Comparison of ENCODE assay signal across 9 cellular contexts in genomic region chr14:22852599-22852939, GRCh38. TPM values are rescaled to one million over a fixed set of nuclear protein-coding genes. Genes with fewer than 3 reads are reported as not detected.
DNase-seq lines count a peak whose midpoint lies in the region; ATAC-seq and TF ChIP-seq lines count a peak whose summit lies in the region.
"Had no signal": no experiment of that assay in that cellular context is flagged by ENCODE, and none has a peak within 500 bp of the region (broad histone marks: within the 10 kb centered on the region; RNA-seq: fewer than 3 reads in every experiment).

No MANE protein-coding gene starts in this region.

- H3K27me3 Mint-ChIP-seq in activated CD4-positive, alpha-beta T cell treated with anti-CD3 and anti-CD28 coated beads, Interleukin-2, amount 10 ng/mL, durations not matched to agents 24 days and 14 days: peaks cover 10% of the 10 kb centered on the region
- H3K27me3 Mint-ChIP-seq in activated CD8-positive, alpha-beta memory T cell treated with anti-CD3 and anti-CD28 coated beads, Interleukin-2, amount 10 ng/mL, durations not matched to agents 7 days and 5 days: peaks cover 27% of the 10 kb centered on the region

- DNase-seq in activated CD4-positive, alpha-beta T cell treated with anti-CD3 and anti-CD28 coated beads, Interleukin-2, amount 10 ng/mL, durations not matched to agents 24 days and 14 days: no peak
- DNase-seq in activated CD4-positive, alpha-beta T cell treated with anti-CD3 and anti-CD28 coated beads for 1 hour: no peak
- DNase-seq in body of pancreas (no peak), upper lobe of left lung (no peak), psoas muscle (no peak)
- no peak for DNase-seq in activated CD8-positive, alpha-beta memory T cell treated with anti-CD3 and anti-CD28 coated beads, Interleukin-2, amount 10 ng/mL, durations not matched to agents 7 days and 5 days

- CTCF ChIA-PET in activated CD8-positive, alpha-beta memory T cell treated with anti-CD3 and anti-CD28 coated beads, Interleukin-2, amount 10 ng/mL, durations not matched to agents 7 days and 5 days (lab: Charles Lee): interaction anchor here (0.6 to 10.2 kb wide), 35 partner anchors 10 to 1001 kb away, joined by 3 to 239 read pairs (median 5); partner anchors contain the start of genes ABHD4, DAD1, LRP10 and MMP14

- peaks cover 30% of the 10 kb centered on the region for H3K4me1 Mint-ChIP-seq in activated CD4-positive, alpha-beta T cell treated with anti-CD3 and anti-CD28 coated beads, Interleukin-2, amount 10 ng/mL, durations not matched to agents 24 days and 14 days
- H3K4me1 Mint-ChIP-seq in activated CD8-positive, alpha-beta memory T cell treated with anti-CD3 and anti-CD28 coated beads, Interleukin-2, amount 10 ng/mL, durations not matched to agents 7 days and 5 days: peaks cover 34% of the 10 kb centered on the region

- peak overlapping the region; percentile 71 for H3K9ac ChIP-seq in mucosa of stomach (ENCODE audit: low read length)

- no peaks in the 10 kb centered on the region for H3K9me3 Mint-ChIP-seq in activated CD4-positive, alpha-beta T cell treated with anti-CD3 and anti-CD28 coated beads, Interleukin-2, amount 10 ng/mL, durations not matched to agents 24 days and 14 days
- peaks cover 2% of the 10 kb centered on the region for H3K9me3 Mint-ChIP-seq in activated CD8-positive, alpha-beta memory T cell treated with anti-CD3 and anti-CD28 coated beads, Interleukin-2, amount 10 ng/mL, durations not matched to agents 7 days and 5 days (ENCODE audit: low read depth)

- H3K36me3 Mint-ChIP-seq in activated CD4-positive, alpha-beta T cell treated with anti-CD3 and anti-CD28 coated beads, Interleukin-2, amount 10 ng/mL, durations not matched to agents 24 days and 14 days (ENCODE audit: low read depth): no peaks in the 10 kb centered on the region
- peaks cover 4% of the 10 kb centered on the region for H3K36me3 Mint-ChIP-seq in activated CD8-positive, alpha-beta memory T cell treated with anti-CD3 and anti-CD28 coated beads, Interleukin-2, amount 10 ng/mL, durations not matched to agents 7 days and 5 days

- no peak for TF ChIP-seq EP300 in upper lobe of left lung (IDR thresholded peaks at IDR 0.05)

- TF ChIP-seq POLR2A in body of pancreas (IDR thresholded peaks at IDR 0.05): no peak
- TF ChIP-seq POLR2A in upper lobe of left lung (IDR thresholded peaks at IDR 0.05): no peak

- no peaks in the 10 kb centered on the region for H3K36me3 ChIP-seq in body of pancreas (replicated peaks in 1 of 2; ENCODE audit: insufficient read depth in 1 of 2, low read depth in 2 of 2)
- no peaks in the 10 kb centered on the region for H3K36me3 ChIP-seq in mucosa of stomach (ENCODE audit: control insufficient read depth, insufficient read depth, low read length)
- no peaks in the 10 kb centered on the region for H3K36me3 ChIP-seq in upper lobe of left lung
- H3K36me3 ChIP-seq in psoas muscle (ENCODE audit: insufficient read depth in 1 of 2, low read depth in 1 of 2): no peaks in the 10 kb centered on the region

- H3K4me3 Mint-ChIP-seq in activated CD4-positive, alpha-beta T cell treated with anti-CD3 and anti-CD28 coated beads, Interleukin-2, amount 10 ng/mL, durations not matched to agents 24 days and 14 days: peak overlapping the region; percentile 87
- H3K4me3 Mint-ChIP-seq in activated CD8-positive, alpha-beta memory T cell treated with anti-CD3 and anti-CD28 coated beads, Interleukin-2, amount 10 ng/mL, durations not matched to agents 7 days and 5 days: no peak overlapping the region

- ATAC-seq in body of pancreas: no peak
- ATAC-seq in upper lobe of left lung (ENCODE audit: low FRiP score in 2 of 2): no peak
- ATAC-seq in activated CD8-positive, alpha-beta memory T cell treated with anti-CD3 and anti-CD28 coated beads, Interleukin-2, amount 10 ng/mL, durations not matched to agents 7 days and 5 days: no peak
- ATAC-seq in psoas muscle: no peak
- no peak for ATAC-seq in GM19397 (IDR thresholded peaks at IDR 0.05; ENCODE audit: unreplicated experiment)

- H3K4me1 ChIP-seq in body of pancreas (peaks cover 28% of the 10 kb centered on the region), mucosa of stomach (ENCODE audit: control insufficient read depth, insufficient read depth, low read length) (peaks cover 50% of the 10 kb centered on the region), upper lobe of left lung (peaks cover 18 to 33% (median 30%) of the 10 kb centered on the region in 4 donors), psoas muscle (peaks cover 50% of the 10 kb centered on the region)

- intact Hi-C loops in activated CD4-positive, alpha-beta T cell treated with anti-CD3 and anti-CD28 coated beads, Interleukin-2, amount 10 ng/mL, durations not matched to agents 24 days and 14 days (cut with micrococcal nuclease): loop anchor here (2.0 to 10.0 kb wide), 4 partner anchors 18 to 938 kb away; partner anchors contain the start of genes DAD1 and LRP10
- intact Hi-C loops in body of pancreas (cut with DNase I) (loop anchor here (10.0 kb wide), 1 partner anchor 298 kb away; no protein-coding TSS in a partner anchor), psoas muscle (cut with DNase I) (loop anchor here (2.0 to 10.0 kb wide), 4 partner anchors 32 to 466 kb away; no protein-coding TSS in a partner anchor)

- H3K27me3 ChIP-seq in body of pancreas (no peaks in the 10 kb centered on the region), mucosa of stomach (ENCODE audit: control insufficient read depth, insufficient read depth, low read length) (no peaks in the 10 kb centered on the region), upper lobe of left lung (no peaks in the 10 kb centered on the region), psoas muscle (ENCODE audit: insufficient read depth in 3 of 3, low read length in 2 of 3) (no peaks in the 10 kb centered on the region)

- H3K27ac ChIP-seq in body of pancreas: peak overlapping the region in 3 of 4 donors; percentile 78 to 84 (median 82)
- H3K27ac ChIP-seq in upper lobe of left lung: peak overlapping the region in 3 of 4 donors; percentile 26 to 69 (median 60)
- no peak overlapping the region for H3K27ac ChIP-seq in psoas muscle
- H3K27ac ChIP-seq: VCaP had no signal

- H3K4me3 ChIP-seq in body of pancreas (no peak overlapping the region), mucosa of stomach (ENCODE audit: low read length) (peak overlapping the region; percentile 46), upper lobe of left lung (no peak overlapping the region), psoas muscle (no peak overlapping the region)

- H3K9me3 ChIP-seq in body of pancreas (no peaks in the 10 kb centered on the region), mucosa of stomach (ENCODE audit: control insufficient read depth, low read length) (no peaks in the 10 kb centered on the region), upper lobe of left lung (no peaks in the 10 kb centered on the region), psoas muscle (no peaks in the 10 kb centered on the region)

- H3K27ac Mint-ChIP-seq in activated CD4-positive, alpha-beta T cell treated with anti-CD3 and anti-CD28 coated beads, Interleukin-2, amount 10 ng/mL, durations not matched to agents 24 days and 14 days: peak overlapping the region; percentile 78
- no peak overlapping the region for H3K27ac Mint-ChIP-seq in activated CD8-positive, alpha-beta memory T cell treated with anti-CD3 and anti-CD28 coated beads, Interleukin-2, amount 10 ng/mL, durations not matched to agents 7 days and 5 days

- TF ChIP-seq CTCF in body of pancreas (IDR thresholded peaks at IDR 0.05): no peak
- no peak for TF ChIP-seq CTCF in upper lobe of left lung (IDR thresholded peaks at IDR 0.05)
- TF ChIP-seq CTCF in psoas muscle (IDR thresholded peaks at IDR 0.05): no peak

- 28 to 30% methylated on average over 2 of the region's 2 CpGs for WGBS in body of pancreas, 2 donors
- WGBS in upper lobe of left lung, 2 donors: 64 to 75% methylated on average over 2 of the region's 2 CpGs
- WGBS in psoas muscle, 3 donors: 78 to 84% (median 84%) methylated on average over 2 of the region's 2 CpGs

RNA-seq across cellular contexts. Expression of gene MMP14, which starts 16.2 kb away (rescaled TPM):
- 2.1 and 3.2 TPM in 2 replicates for total RNA-seq in activated CD4-positive, alpha-beta T cell treated with anti-CD3 and anti-CD28 coated beads, Interleukin-2, amount 10 ng/mL, durations not matched to agents 24 days and 14 days
- total RNA-seq in body of pancreas: 10 to 100 TPM; 55.3 to 65.3 TPM
- total RNA-seq in upper lobe of left lung: 100 to 1,000 TPM in 3 of 6 donors, 10 to 100 TPM in 3; 53.4 to 157 (median 104) TPM
- total RNA-seq in activated CD8-positive, alpha-beta memory T cell treated with anti-CD3 and anti-CD28 coated beads, Interleukin-2, amount 10 ng/mL, durations not matched to agents 7 days and 5 days: 1 to 10 TPM; 1.3 to 2.5 TPM
- total RNA-seq in psoas muscle: 10 to 100 TPM in 3 of 4 donors, 1 to 10 TPM in 1; 9.6 to 18.5 (median 14.7) TPM
- 10 to 100 TPM in 2 of 3 donors, 1 to 10 TPM in 1; 7.6 to 15.1 (median 10.0) TPM for polyA plus RNA-seq in psoas muscle

RNA-seq across cellular contexts. Expression of gene LRP10, which starts 19.0 kb away (rescaled TPM):
- total RNA-seq in activated CD4-positive, alpha-beta T cell treated with anti-CD3 and anti-CD28 coated beads, Interleukin-2, amount 10 ng/mL, durations not matched to agents 24 days and 14 days: 34.2 and 35.2 TPM in 2 replicates
- total RNA-seq in body of pancreas (10 to 100 TPM; 47.8 to 83.0 TPM), upper lobe of left lung (100 to 1,000 TPM in 5 of 6 donors, 10 to 100 TPM in 1; 90.2 to 169 (median 149) TPM), psoas muscle (10 to 100 TPM; 30.9 to 50.6 (median 40.6) TPM)
- 10 to 100 TPM; 59.0 to 60.1 TPM for total RNA-seq in activated CD8-positive, alpha-beta memory T cell treated with anti-CD3 and anti-CD28 coated beads, Interleukin-2, amount 10 ng/mL, durations not matched to agents 7 days and 5 days
- polyA plus RNA-seq in psoas muscle: 10 to 100 TPM; 18.1 to 42.7 (median 25.1) TPM

RNA-seq across cellular contexts. Expression of gene MRPL52, which starts 22.9 kb away (rescaled TPM):
- total RNA-seq in activated CD4-positive, alpha-beta T cell treated with anti-CD3 and anti-CD28 coated beads, Interleukin-2, amount 10 ng/mL, durations not matched to agents 24 days and 14 days: 189 and 194 TPM in 2 replicates
- total RNA-seq in body of pancreas (10 to 100 TPM; 29.3 to 45.1 TPM), upper lobe of left lung (10 to 100 TPM in 5 of 6 donors, 1 to 10 TPM in 1; 9.4 to 88.2 (median 34.1) TPM), psoas muscle (10 to 100 TPM; 79.1 to 91.2 (median 84.9) TPM)
- 100 to 1,000 TPM; 107 to 147 TPM for total RNA-seq in activated CD8-positive, alpha-beta memory T cell treated with anti-CD3 and anti-CD28 coated beads, Interleukin-2, amount 10 ng/mL, durations not matched to agents 7 days and 5 days
- polyA plus RNA-seq in psoas muscle: 100 to 1,000 TPM in 2 of 3 donors, 10 to 100 TPM in 1; 92.0 to 246 (median 102) TPM

RNA-seq across cellular contexts. Expression of gene REM2, which starts 30.5 kb away (rescaled TPM):
- 0.28 and 0.33 TPM in 2 replicates for total RNA-seq in activated CD4-positive, alpha-beta T cell treated with anti-CD3 and anti-CD28 coated beads, Interleukin-2, amount 10 ng/mL, durations not matched to agents 24 days and 14 days
- not detected for total RNA-seq in body of pancreas
- total RNA-seq in upper lobe of left lung: 1 to 10 TPM; 1.0 to 6.3 (median 1.2) TPM
- total RNA-seq in activated CD8-positive, alpha-beta memory T cell treated with anti-CD3 and anti-CD28 coated beads, Interleukin-2, amount 10 ng/mL, durations not matched to agents 7 days and 5 days: under 1 TPM; 0.26 to 0.93 TPM
- under 1 TPM in 2 of 4 donors, not detected in 2; 0.21 to 0.34 TPM for total RNA-seq in psoas muscle
- under 1 TPM; 0.05 to 0.18 (median 0.10) TPM for polyA plus RNA-seq in psoas muscle

RNA-seq across cellular contexts. Expression of gene SLC7A7, which starts 37.3 kb away (rescaled TPM):
- total RNA-seq in activated CD4-positive, alpha-beta T cell treated with anti-CD3 and anti-CD28 coated beads, Interleukin-2, amount 10 ng/mL, durations not matched to agents 24 days and 14 days: 0.40 TPM in 1 of 2 replicates, not detected in the other
- total RNA-seq in body of pancreas (10 to 100 TPM in 1 of 2 donors, 1 to 10 TPM in 1; 6.9 to 16.6 TPM), upper lobe of left lung (100 to 1,000 TPM in 2 of 6 donors, 10 to 100 TPM in 4; 55.0 to 120 (median 99.1) TPM), psoas muscle (1 to 10 TPM; 1.3 to 2.6 (median 2.0) TPM)
- under 1 TPM; 0.16 to 0.58 TPM for total RNA-seq in activated CD8-positive, alpha-beta memory T cell treated with anti-CD3 and anti-CD28 coated beads, Interleukin-2, amount 10 ng/mL, durations not matched to agents 7 days and 5 days
- 1 to 10 TPM in 1 of 3 donors, under 1 TPM in 2; 0.93 to 2.6 (median 0.97) TPM for polyA plus RNA-seq in psoas muscle
